12 cellular contexts compared by ENCODE assay signal in genomic region chr1:149747359-149748143, GRCh38. TPM values are rescaled to one million over a fixed set of nuclear protein-coding genes. Genes with fewer than 3 reads are reported as not detected.
DNase-seq lines count a peak whose midpoint lies in the region; ATAC-seq and TF ChIP-seq lines count a peak whose summit lies in the region.
"Not testable (repeated sequence)": the region's sequence is repeated elsewhere in the genome, so short reads cannot be mapped to it uniquely, and the experiment has no call there.
"Had no signal": no experiment of that assay in that cellular context is flagged by ENCODE, and none has a peak within 500 bp of the region (broad histone marks: within the 10 kb centered on the region; RNA-seq: fewer than 3 reads in every experiment).

No MANE protein-coding gene starts in this region.

- H3K9me3 ChIP-seq in T-helper 17 cell (ENCODE audit: control insufficient read depth, low read length, poor library complexity, severe bottlenecking); lower lobe of right lung; neuronal stem cell (replicated peaks in 1 of 2; ENCODE audit: control insufficient read depth in 2 of 2, insufficient read depth in 1 of 2, low read depth in 1 of 2, low read length in 2 of 2); thoracic aorta: not testable (repeated sequence)

- POLR2A ChIA-PET in activated naive CD8-positive, alpha-beta T cell treated with anti-CD3 and anti-CD28 coated beads, Interleukin-2, amount 10 ng/mL, durations not matched to agents 7 days and 5 days (lab: Charles Lee) = not testable (repeated sequence)

- not testable (repeated sequence) for H3K9ac ChIP-seq in neuronal stem cell (ENCODE audit: low read depth, low read length, poor library complexity)

- not testable (repeated sequence) for H3K4me1 Mint-ChIP-seq in T-helper 17 cell; activated T-cell treated with anti-CD3 and anti-CD28 coated beads, Interleukin-2, amount 50 U/mL, for 24 hours (ENCODE audit: low read depth); activated naive CD8-positive, alpha-beta T cell treated with anti-CD3 and anti-CD28 coated beads, Interleukin-2, amount 10 ng/mL, durations not matched to agents 7 days and 5 days

- H2AK5ac ChIP-seq in neuronal stem cell (ENCODE audit: low read depth, low read length) = not testable (repeated sequence)

- peak overlapping the region; percentile 69 for H3K27ac ChIP-seq in lower lobe of right lung
- not testable (repeated sequence) for H3K27ac ChIP-seq in neuronal stem cell (replicated peaks; ENCODE audit: low read length); thoracic aorta

- not testable (repeated sequence) for H3K36me3 Mint-ChIP-seq in T-helper 17 cell (ENCODE audit: low read depth); activated T-cell treated with anti-CD3 and anti-CD28 coated beads, Interleukin-2, amount 50 U/mL, for 24 hours (ENCODE audit: low read depth); activated naive CD8-positive, alpha-beta T cell treated with anti-CD3 and anti-CD28 coated beads, Interleukin-2, amount 10 ng/mL, durations not matched to agents 7 days and 5 days

- not testable (repeated sequence) for H2BK120ac ChIP-seq in neuronal stem cell (ENCODE audit: low read depth, low read length)

- H3K27me3 ChIP-seq in lower lobe of right lung (ENCODE audit: low read depth); neuronal stem cell (ENCODE audit: control insufficient read depth in 3 of 3, insufficient read depth in 3 of 3, low read depth in 1 of 3, low read length in 3 of 3); thoracic aorta (replicated peaks; ENCODE audit: insufficient read depth): not testable (repeated sequence)

- TF ChIP-seq CTCF in lower lobe of right lung (IDR thresholded peaks at IDR 0.05); thoracic aorta (IDR thresholded peaks at IDR 0.05): not testable (repeated sequence)

- H2AFZ ChIP-seq in neuronal stem cell (ENCODE audit: low read length) = not testable (repeated sequence)

- H3K18ac ChIP-seq in neuronal stem cell (ENCODE audit: low read length) = not testable (repeated sequence)

- H3K4me2 ChIP-seq in neuronal stem cell (ENCODE audit: insufficient read depth, low read length, poor library complexity, severe bottlenecking) = peak overlapping the region; percentile 19

- not testable (repeated sequence) for H2BK5ac ChIP-seq in neuronal stem cell (ENCODE audit: low read length)

- not testable (repeated sequence) for H4K91ac ChIP-seq in neuronal stem cell (ENCODE audit: low read depth, low read length, poor library complexity)

- not testable (repeated sequence) for H4K8ac ChIP-seq in neuronal stem cell (ENCODE audit: low read depth, low read length)

- not testable (repeated sequence) for H2BK15ac ChIP-seq in neuronal stem cell (ENCODE audit: low read length)

- not testable (repeated sequence) for H3K4ac ChIP-seq in neuronal stem cell (ENCODE audit: low read length)

- DNase-seq in ELF-1 (ENCODE audit: low read depth, low spot score) = peak; percentile 6
- not testable (repeated sequence) for DNase-seq in T-helper 17 cell; activated naive CD8-positive, alpha-beta T cell treated with anti-CD3 and anti-CD28 coated beads, Interleukin-2, amount 10 ng/mL, durations not matched to agents 7 days and 5 days; left ventricle myocardium superior; lower lobe of right lung; neuronal stem cell (ENCODE audit: low spot score); thoracic aorta (ENCODE audit: low spot score)
- peak; percentile 37 for DNase-seq in activated T-cell treated with anti-CD3 and anti-CD28 coated beads, Interleukin-2, amount 50 U/mL, for 24 hours

- H3K36me3 ChIP-seq in lower lobe of right lung; neuronal stem cell (replicated peaks in 1 of 2; ENCODE audit: control insufficient read depth in 2 of 2, insufficient read depth in 2 of 2, low read length in 2 of 2); thoracic aorta: not testable (repeated sequence)

- not testable (repeated sequence) for H3K9me3 Mint-ChIP-seq in activated T-cell treated with anti-CD3 and anti-CD28 coated beads, Interleukin-2, amount 50 U/mL, for 24 hours; activated naive CD8-positive, alpha-beta T cell treated with anti-CD3 and anti-CD28 coated beads, Interleukin-2, amount 10 ng/mL, durations not matched to agents 7 days and 5 days

- H3K4me1 ChIP-seq in lower lobe of right lung; neuronal stem cell (ENCODE audit: control insufficient read depth in 2 of 2, insufficient read depth in 1 of 2, low read depth in 1 of 2, low read length in 2 of 2); thoracic aorta (ENCODE audit: control insufficient read depth in 1 of 2, low read depth in 2 of 2): not testable (repeated sequence)

- H3K4me3 ChIP-seq in lower lobe of right lung (peak overlapping the region; percentile 21), thoracic aorta (peak overlapping the region; percentile 35)
- not testable (repeated sequence) for H3K4me3 ChIP-seq in neuronal stem cell (ENCODE audit: low read length in 2 of 2)

- peak; percentile 54 for ATAC-seq in T-helper 17 cell
- peak; percentile 54 for ATAC-seq in activated naive CD8-positive, alpha-beta T cell treated with anti-CD3 and anti-CD28 coated beads, Interleukin-2, amount 10 ng/mL, durations not matched to agents 7 days and 5 days (ENCODE audit: low read depth)
- peak; percentile 41 for ATAC-seq in left ventricle myocardium superior
- peak; percentile 71 to 75 for ATAC-seq in lower lobe of right lung
- not testable (repeated sequence) for ATAC-seq in thoracic aorta (ENCODE audit: insufficient number of reproducible peaks, low FRiP score, low read depth)

- peak overlapping the region; percentile 73 for H3K4me3 Mint-ChIP-seq in T-helper 17 cell
- peak overlapping the region; percentile 68 for H3K4me3 Mint-ChIP-seq in activated T-cell treated with anti-CD3 and anti-CD28 coated beads, Interleukin-2, amount 50 U/mL, for 24 hours
- peak overlapping the region; percentile 84 for H3K4me3 Mint-ChIP-seq in activated naive CD8-positive, alpha-beta T cell treated with anti-CD3 and anti-CD28 coated beads, Interleukin-2, amount 10 ng/mL, durations not matched to agents 7 days and 5 days

- WGBS in neuronal stem cell (ENCODE audit: extremely low coverage in 2 of 2, insufficient read length in 2 of 2, insufficient replicate concordance in 1 of 2), 2 donors = no CpG with 5 or more reads among the region's 40 CpGs

- peaks cover 11% of the 10 kb centered on the region for H3K27me3 Mint-ChIP-seq in T-helper 17 cell
- peaks cover 15% of the 10 kb centered on the region for H3K27me3 Mint-ChIP-seq in activated T-cell treated with anti-CD3 and anti-CD28 coated beads, Interleukin-2, amount 50 U/mL, for 24 hours
- H3K27me3 Mint-ChIP-seq in activated naive CD8-positive, alpha-beta T cell treated with anti-CD3 and anti-CD28 coated beads, Interleukin-2, amount 10 ng/mL, durations not matched to agents 7 days and 5 days = peaks cover 22% of the 10 kb centered on the region

- not testable (repeated sequence) for H3K27ac Mint-ChIP-seq in T-helper 17 cell; activated T-cell treated with anti-CD3 and anti-CD28 coated beads, Interleukin-2, amount 50 U/mL, for 24 hours; activated naive CD8-positive, alpha-beta T cell treated with anti-CD3 and anti-CD28 coated beads, Interleukin-2, amount 10 ng/mL, durations not matched to agents 7 days and 5 days

- not testable (repeated sequence) for H3K23ac ChIP-seq in neuronal stem cell (ENCODE audit: low read depth, low read length, poor library complexity)

- not testable (repeated sequence) for H3K79me1 ChIP-seq in neuronal stem cell (ENCODE audit: low read depth, low read length)

- not testable (repeated sequence) for H3K14ac ChIP-seq in neuronal stem cell (ENCODE audit: low read length)

- intact Hi-C loops in left ventricle myocardium superior (cut with micrococcal nuclease); lower lobe of right lung (cut with DNase I): not testable (repeated sequence)

- not testable (repeated sequence) for H2BK12ac ChIP-seq in neuronal stem cell (ENCODE audit: low read length)

RNA-seq across cellular contexts. Expression of gene FCGR1A, which starts 34.9 kb away (rescaled TPM):
- under 1 TPM in 1 of 2 donors, not detected in 1; 0.30 TPM for total RNA-seq in T-helper 17 cell
- 1 to 10 TPM in 1 of 2 experiments, under 1 TPM in 1; 0.48 to 1.2 TPM for total RNA-seq in activated naive CD8-positive, alpha-beta T cell treated with anti-CD3 and anti-CD28 coated beads, Interleukin-2, amount 10 ng/mL, durations not matched to agents 7 days and 5 days
- 1.1 TPM for total RNA-seq in left ventricle myocardium superior
- total RNA-seq in lower lobe of right lung = 65.3 TPM
- not detected for polyA plus RNA-seq in neuronal stem cell (2013, experiment 1 of 2)
- polyA plus RNA-seq in neuronal stem cell (2013, experiment 2 of 2) = not detected
- 10 to 100 TPM; 15.8 to 37.1 TPM for total RNA-seq in thoracic aorta
- total RNA-seq: dermis microvascular lymphatic vessel endothelial cell, HT-29, RPMI7951, SJSA1 had no signal
